ENCODE assay signal across 16 cellular contexts in the genomic region with DNA sequence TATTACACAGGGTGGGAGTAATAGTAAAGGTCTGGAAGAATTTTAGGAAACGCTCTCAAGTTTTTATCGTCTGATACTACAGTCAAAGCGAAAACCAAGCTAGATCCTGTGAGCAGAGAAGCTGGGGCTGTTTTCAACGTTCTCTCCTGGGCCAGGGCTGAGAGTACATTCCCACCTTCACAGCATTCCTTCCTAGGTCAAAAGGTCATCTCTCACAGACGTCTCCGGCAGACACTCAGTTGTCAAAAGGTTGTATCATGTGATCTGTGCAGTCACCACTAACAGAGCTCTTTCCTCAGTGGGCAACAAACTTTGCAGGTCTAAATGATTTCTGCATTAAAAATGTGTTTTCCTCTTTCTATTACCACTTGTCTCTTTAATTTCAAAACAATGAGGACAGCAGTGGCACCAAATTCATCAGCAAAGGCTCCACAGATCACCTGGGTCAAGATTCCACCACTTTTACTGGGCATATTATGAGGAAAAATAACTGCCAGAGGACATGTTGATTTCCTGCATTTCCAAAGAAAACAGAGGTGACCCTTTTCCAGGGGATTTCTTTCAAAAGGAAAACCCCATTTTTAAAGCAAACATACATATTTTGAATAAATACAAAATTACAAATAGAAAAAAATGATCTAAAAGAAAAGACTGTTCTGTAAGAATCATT. TPM values are rescaled to one million over a fixed set of nuclear protein-coding genes. Genes with fewer than 3 reads are reported as not detected.
DNase-seq lines count a peak whose midpoint lies in the region; ATAC-seq, FAIRE-seq and TF ChIP-seq lines count a peak whose summit lies in the region.
"Had no signal": no experiment of that assay in that cellular context is flagged by ENCODE, and none has a peak within 500 bp of the region (broad histone marks: within the 10 kb centered on the region; RNA-seq: fewer than 3 reads in every experiment).

No MANE protein-coding gene starts in this region.

- in situ Hi-C loops in IMR-90 (cut with MboI; ENCODE audit: low sequenced_read_pairs) (loop anchor here (25.0 kb wide), 1 partner anchor 829 kb away; no protein-coding TSS in a partner anchor), G401 (cut with HindIII; ENCODE audit: low sequenced_read_pairs) (no loop called here)

- peaks cover 16 to 57% of the 10 kb centered on the region in 2 experiments; a peak in 3 of 4 replicates for H3K79me1 ChIP-seq in IMR-90 (ENCODE audit: low read depth in 1 of 2, low read length in 2 of 2)

- no peak for TF ChIP-seq RAD21 in IMR-90 (IDR thresholded peaks at IDR 0.05; ENCODE audit: low read length)

- H3K14ac ChIP-seq in IMR-90 (replicated peaks; ENCODE audit: low read depth, low read length): 0 out of 2 replicates have a peak overlapping the region, but pooled peaks have one; percentile 47

- peak overlapping the region; percentile 45; the same call in 1 of the 2 replicates for H2BK120ac ChIP-seq in IMR-90 (ENCODE audit: low read depth, low read length)

- peaks cover 0 to 12% (median 5%) of the 10 kb centered on the region in 5 donors for H3K27me3 Mint-ChIP-seq in naive thymus-derived CD8-positive, alpha-beta T cell

- peak overlapping the region in 1 of 2 experiments; percentile 24; a peak in 1 of 4 replicates for H4K8ac ChIP-seq in IMR-90 (ENCODE audit: low read depth in 2 of 2, low read length in 2 of 2)

- H3K23ac ChIP-seq in IMR-90 (ENCODE audit: low read depth, low read length): no peak overlapping the region

- H3K9ac ChIP-seq in IMR-90 (ENCODE audit: low read depth, low read length) (no peak overlapping the region), keratinocyte (ENCODE audit: control insufficient read depth, extremely low read depth, insufficient read depth, low read length) (no peak overlapping the region)

- WGBS in IMR-90 (ENCODE audit: extremely low coverage in 2 of 2, insufficient read length in 1 of 2), 2 experiments: no CpG with 5 or more reads among the region's 6 CpGs

- no peak overlapping the region for H2AK9ac ChIP-seq in IMR-90 (replicated peaks; ENCODE audit: low read depth, low read length, poor library complexity)

- H3K4me2 ChIP-seq in IMR-90 (ENCODE audit: low read depth, low read length) (no peak overlapping the region), keratinocyte (ENCODE audit: control insufficient read depth, extremely low read depth, insufficient read depth, low read depth, low read length) (peak overlapping the region; percentile 41)

- H2BK20ac ChIP-seq in IMR-90 (ENCODE audit: low read depth, low read length): peak overlapping the region; percentile 28; the same call in 1 of the 2 replicates

- no peak for DNase-seq in IMR-90
- peak; percentile 75 for DNase-seq in choroid plexus epithelial cell (ENCODE audit: low read depth)
- no peak for DNase-seq in keratinocyte (ENCODE audit: low read depth, low spot score)
- DNase-seq in retina: peak; percentile 34
- DNase-seq in naive thymus-derived CD8-positive, alpha-beta T cell: no peak
- no peak for DNase-seq in G401 (ENCODE audit: low spot score)
- DNase-seq: activated CD4-positive, alpha-beta T cell treated with anti-CD3 and anti-CD28 coated beads, Interleukin-2, amount 50 U/mL, for 1 hour; head of caudate nucleus; NCI-H1092; NCI-H446 treated with DMSO at 0.1 percent for 48 hours; psoas muscle; T-helper 9 cell had no signal

- CTCF ChIA-PET in IMR-90 (lab: Yijun Ruan, JAX): no interaction called here

- no peak overlapping the region for H4K91ac ChIP-seq in IMR-90 (ENCODE audit: insufficient read depth, low read depth, low read length)

- H3K9me3 Mint-ChIP-seq in naive thymus-derived CD8-positive, alpha-beta T cell: peaks cover 0 to 3% (median 0%) of the 10 kb centered on the region in 9 donors
- H3K9me3 Mint-ChIP-seq: activated T-helper 1 cell treated with anti-CD3 and anti-CD28 coated beads, Interleukin-12 subunit alpha, Interleukin-12 subunit beta, Interleukin-2, Interleukin-4 antibody, amounts not matched to agents 30 ng/mL and 10 ng/mL and 1 ng/mL, durations not matched to agents 14 hours and 24 hours and 36 hours had no signal

- H3K9me1 ChIP-seq in IMR-90 (ENCODE audit: insufficient read depth, low read length) (peaks cover 5% of the 10 kb centered on the region; the same call in 1 of the 2 replicates), keratinocyte (ENCODE audit: control insufficient read depth, extremely low read depth, insufficient read depth, low read length) (peaks cover 3% of the 10 kb centered on the region)

- H3K4me3 Mint-ChIP-seq in naive thymus-derived CD8-positive, alpha-beta T cell: no peak overlapping the region
- H3K4me3 Mint-ChIP-seq: activated T-helper 1 cell treated with anti-CD3 and anti-CD28 coated beads, Interleukin-12 subunit alpha, Interleukin-12 subunit beta, Interleukin-2, Interleukin-4 antibody, amounts not matched to agents 30 ng/mL and 10 ng/mL and 1 ng/mL, durations not matched to agents 14 hours and 24 hours and 36 hours; memory B cell had no signal

- H3K9me3 ChIP-seq in IMR-90 (ENCODE audit: control insufficient read depth, insufficient read depth, low read length): no peaks in the 10 kb centered on the region
- H3K9me3 ChIP-seq in keratinocyte (ENCODE audit: control insufficient read depth, low read depth, low read length): no peaks in the 10 kb centered on the region
- H3K9me3 ChIP-seq: psoas muscle had no signal

- no peaks in the 10 kb centered on the region for H3K4me1 Mint-ChIP-seq in naive thymus-derived CD8-positive, alpha-beta T cell
- H3K4me1 Mint-ChIP-seq: memory B cell had no signal

- H3K4me3 ChIP-seq in IMR-90 (ENCODE audit: insufficient read depth, low read depth, low read length) (no peak overlapping the region), choroid plexus epithelial cell (ENCODE audit: low read depth, low read length) (no peak overlapping the region), keratinocyte (ENCODE audit: control insufficient read depth in 2 of 3, extremely low read depth in 1 of 3, insufficient read depth in 2 of 3, low read depth in 1 of 3, low read length in 3 of 3) (no peak overlapping the region)
- H3K4me3 ChIP-seq: psoas muscle had no signal

- no peak overlapping the region for H2BK5ac ChIP-seq in IMR-90 (ENCODE audit: low read depth, low read length, poor library complexity, severe bottlenecking)

- H3K4me1 ChIP-seq in IMR-90 (ENCODE audit: control insufficient read depth, insufficient read depth, low read length) (peaks cover 11% of the 10 kb centered on the region), keratinocyte (ENCODE audit: control insufficient read depth, extremely low read depth, insufficient read depth, low read length) (peaks cover 37% of the 10 kb centered on the region)
- H3K4me1 ChIP-seq: psoas muscle had no signal

- no peak overlapping the region for H3K27ac Mint-ChIP-seq in naive thymus-derived CD8-positive, alpha-beta T cell
- H3K27ac Mint-ChIP-seq: activated T-helper 1 cell treated with anti-CD3 and anti-CD28 coated beads, Interleukin-12 subunit alpha, Interleukin-12 subunit beta, Interleukin-2, Interleukin-4 antibody, amounts not matched to agents 30 ng/mL and 10 ng/mL and 1 ng/mL, durations not matched to agents 14 hours and 24 hours and 36 hours; memory B cell had no signal

- no peaks in the 10 kb centered on the region for H4K20me1 ChIP-seq in IMR-90 (ENCODE audit: insufficient read depth, low read length)
- no peaks in the 10 kb centered on the region for H4K20me1 ChIP-seq in keratinocyte (ENCODE audit: control insufficient read depth, extremely low read depth, insufficient read depth, low read length)

- BruUV-seq in IMR-90 (replicated peaks; lab: Mats Ljungman, UMichigan): no TSS peak

- TF ChIP-seq CTCF in IMR-90 (conservative IDR thresholded peaks at IDR 0.05; ENCODE audit: low read depth, low read length): no peak
- TF ChIP-seq CTCF in choroid plexus epithelial cell (conservative IDR thresholded peaks at IDR 0.05; ENCODE audit: low read depth, low read length): no peak
- TF ChIP-seq CTCF in keratinocyte (optimal IDR thresholded peaks at IDR 0.05 in 1 of 3, IDR thresholded peaks at IDR 0.05 in 1 of 3, conservative IDR thresholded peaks at IDR 0.05 in 1 of 3; ENCODE audit: extremely low read depth in 1 of 3, insufficient read depth in 2 of 3, low read length in 3 of 3): no peak

- H3K27me3 ChIP-seq in IMR-90 (ENCODE audit: control insufficient read depth, insufficient read depth, low read length): no peaks in the 10 kb centered on the region
- no peaks in the 10 kb centered on the region for H3K27me3 ChIP-seq in keratinocyte (ENCODE audit: control insufficient read depth, extremely low read depth, insufficient read depth, low read length)

- FAIRE-seq in keratinocyte (lab: Jason Lieb, UNC): no peak

- H3K56ac ChIP-seq in IMR-90 (ENCODE audit: extremely low read depth, insufficient read depth, low read length): no peak overlapping the region

- no peaks in the 10 kb centered on the region for H3K36me3 Mint-ChIP-seq in naive thymus-derived CD8-positive, alpha-beta T cell
- H3K36me3 Mint-ChIP-seq: memory B cell had no signal

- H3K36me3 ChIP-seq in IMR-90 (ENCODE audit: control insufficient read depth, insufficient read depth, low read length) (peaks cover 5% of the 10 kb centered on the region), keratinocyte (ENCODE audit: control insufficient read depth in 2 of 2, extremely low read depth in 1 of 2, insufficient read depth in 2 of 2, low read length in 2 of 2) (no peaks in the 10 kb centered on the region)

- H4K5ac ChIP-seq in IMR-90 (ENCODE audit: low read depth, low read length): peak overlapping the region; percentile 70

- dilution Hi-C loops in IMR-90 (cut with HindIII; ENCODE audit: low sequenced_read_pairs, unreplicated experiment): no loop called here
- dilution Hi-C loops in keratinocyte (cut with MboI; ENCODE audit: extremely low pct_ligation_motif_present, low sequenced_read_pairs): no loop called here

- H3K18ac ChIP-seq in IMR-90 (ENCODE audit: low read depth, low read length): peak overlapping the region; percentile 65; the same call in 1 of the 2 replicates

- POLR2A ChIA-PET in IMR-90 (lab: Charles Lee; ENCODE audit: unreplicated experiment): no interaction called here
- POLR2A ChIA-PET in naive thymus-derived CD8-positive, alpha-beta T cell (lab: Charles Lee): no interaction called here

- H2AFZ ChIP-seq in IMR-90 (replicated peaks; ENCODE audit: low read length, poor library complexity) (no peak overlapping the region), keratinocyte (ENCODE audit: control insufficient read depth, low read length) (no peak overlapping the region)

- no peak overlapping the region for H3K27ac ChIP-seq in IMR-90 (ENCODE audit: insufficient read depth, low read length)
- H3K27ac ChIP-seq in keratinocyte (ENCODE audit: control insufficient read depth, insufficient read depth, low read length): peak overlapping the region; percentile 29
- H3K27ac ChIP-seq: psoas muscle had no signal

- H2BK15ac ChIP-seq in IMR-90 (ENCODE audit: low read depth, low read length): no peak overlapping the region

- ATAC-seq in IMR-90 (ENCODE audit: low read depth): no peak
- no peak for ATAC-seq in naive thymus-derived CD8-positive, alpha-beta T cell
- no peak for ATAC-seq in HG03039 (IDR thresholded peaks at IDR 0.05; ENCODE audit: unreplicated experiment)
- ATAC-seq in HG02623 (IDR thresholded peaks at IDR 0.05; ENCODE audit: unreplicated experiment): no peak

- peak overlapping the region; percentile 18; the same call in 1 of the 2 replicates for H2AK5ac ChIP-seq in IMR-90 (ENCODE audit: low read depth, low read length)

- no peak for TF ChIP-seq POLR2A in IMR-90 (IDR thresholded peaks at IDR 0.05; ENCODE audit: low read depth, low read length)

- H3K79me2 ChIP-seq in keratinocyte (ENCODE audit: control insufficient read depth, insufficient read depth, low read length): no peaks in the 10 kb centered on the region

- H3K4ac ChIP-seq in IMR-90 (ENCODE audit: low read depth, low read length): peak overlapping the region; percentile 33

- intact Hi-C loops in IMR-90 (cut with micrococcal nuclease): no loop called here

RNA-seq across cellular contexts. Expression of a gene that starts 41.9 kb away (rescaled TPM):
- 50.3 and 71.3 TPM in 2 replicates for total RNA-seq in IMR-90 (2012; rRNA removed)
- polyA plus RNA-seq in IMR-90 (2012; rRNA removed) (59.9 and 70.1 TPM in 2 replicates), keratinocyte (8.3 to 11.4 TPM (median 11.3 TPM) in 3 replicates)
- polyA plus RNA-seq in IMR-90 (2012; cell fraction: cytosol; rRNA removed): 41.7 and 74.2 TPM in 2 replicates
- 69.5 and 106 TPM in 2 replicates for polyA plus RNA-seq in IMR-90 (2012; cell fraction: nucleus; rRNA removed; ENCODE audit: low replicate concordance)
- polyA plus RNA-seq in keratinocyte (2011; ENCODE audit: low read depth): 6.3 TPM
- 8.9 and 10.4 TPM in 2 replicates for polyA plus RNA-seq in keratinocyte (2011; cell fraction: cytosol; rRNA removed)
- 21.1 and 29.0 TPM in 2 replicates for polyA plus RNA-seq in keratinocyte (2011; cell fraction: nucleus; rRNA removed)
- 4.4 and 10.9 TPM in 2 replicates for polyA plus RNA-seq in keratinocyte (2012; ENCODE audit: low replicate concordance)
- 11.2 to 31.2 TPM (median 25.9 TPM) in 3 replicates for polyA minus RNA-seq in keratinocyte
- polyA minus RNA-seq in keratinocyte (2011; cell fraction: cytosol; rRNA and poly(A)+ RNA removed): 3.3 TPM
- polyA minus RNA-seq in keratinocyte (2011; cell fraction: nucleus; rRNA and poly(A)+ RNA removed): 16.4 and 29.4 TPM in 2 replicates
- total RNA-seq in naive thymus-derived CD8-positive, alpha-beta T cell: not detected
- polyA plus RNA-seq in naive thymus-derived CD8-positive, alpha-beta T cell: not detected
- 80.4 and 103 TPM in 2 replicates for total RNA-seq in G401 (2014; rRNA removed; shearing (Covaris generic))
- total RNA-seq: activated T-helper 1 cell treated with anti-CD3 and anti-CD28 coated beads, Interleukin-12 subunit alpha, Interleukin-12 subunit beta, Interleukin-2, Interleukin-4 antibody, amounts not matched to agents 30 ng/mL and 10 ng/mL and 1 ng/mL, durations not matched to agents 14 hours and 24 hours and 36 hours had no signal

Comparison
In these comparisons a context has a peak if more than half of its experiments do, and no peak if none do; other contexts are left out.
1. DNase-seq: peak in choroid plexus epithelial cell (single experiment) and retina (single experiment); none in IMR-90 (single experiment), keratinocyte (single experiment), naive thymus-derived CD8-positive, alpha-beta T cell (0 of 10) and G401 (single experiment).
2. RNA of a gene that starts 41.9 kb away (total RNA-seq): 80.4 to 103 TPM in G401 and 50.3 to 71.3 TPM in IMR-90; not detected in naive thymus-derived CD8-positive, alpha-beta T cell; every median in the first group is over 10 times any median in the second.